In genomic region chr2:74137651-74138050, GRCh38 we compare ENCODE assay signal across 1 cellular context.
TF ChIP-seq lines count a peak whose summit lies in the region.

No MANE protein-coding gene starts in this region.

TF ChIP-seq in H1, 55 proteins besides CTCF, POLR2A, EP300 and RAD21:
- TF ChIP-seq E2F6 (IDR thresholded peaks at IDR 0.05) (no peak), CBX5 (IDR thresholded peaks at IDR 0.05; ENCODE audit: low read depth, low read length) (no peak), GABPA (IDR thresholded peaks at IDR 0.05; ENCODE audit: borderline replicate concordance, insufficient read depth, low read length) (no peak), SUZ12 (IDR thresholded peaks at IDR 0.05; ENCODE audit: low read length) (no peak), KDM5A (IDR thresholded peaks at IDR 0.05; ENCODE audit: low read length) (no peak), MAFK (IDR thresholded peaks at IDR 0.05; ENCODE audit: low read depth, low read length) (no peak), SRF (IDR thresholded peaks at IDR 0.05; ENCODE audit: low read depth, low read length) (no peak), RFX5 (IDR thresholded peaks at IDR 0.05; ENCODE audit: borderline replicate concordance, low read depth, low read length) (no peak), TEAD4 (IDR thresholded peaks at IDR 0.05; ENCODE audit: low read depth, low read length) (no peak), BCL11A (IDR thresholded peaks at IDR 0.05; ENCODE audit: low read depth in 2 of 2, low read length in 2 of 2) (no peak), TAF7 (optimal IDR thresholded peaks at IDR 0.05; ENCODE audit: borderline replicate concordance, low read depth, low read length) (no peak), GTF2F1 (IDR thresholded peaks at IDR 0.05; ENCODE audit: borderline replicate concordance, low read depth, low read length) (no peak), KDM1A (IDR thresholded peaks at IDR 0.05; ENCODE audit: borderline replicate concordance, low read length) (no peak), CBX8 (IDR thresholded peaks at IDR 0.05; ENCODE audit: borderline replicate concordance, low read depth, low read length) (no peak), FOSL1 (IDR thresholded peaks at IDR 0.05; ENCODE audit: insufficient read depth, low read depth, low read length) (no peak), HDAC6 (IDR thresholded peaks at IDR 0.05; ENCODE audit: low read depth, low read length) (no peak), HDAC2 (IDR thresholded peaks at IDR 0.05; ENCODE audit: borderline replicate concordance in 1 of 2, low read depth in 2 of 2, low read length in 2 of 2) (no peak), CEBPB (IDR thresholded peaks at IDR 0.05; ENCODE audit: low read depth, low read length) (no peak)
